27 cellular contexts compared by ENCODE assay signal in the genomic region with DNA sequence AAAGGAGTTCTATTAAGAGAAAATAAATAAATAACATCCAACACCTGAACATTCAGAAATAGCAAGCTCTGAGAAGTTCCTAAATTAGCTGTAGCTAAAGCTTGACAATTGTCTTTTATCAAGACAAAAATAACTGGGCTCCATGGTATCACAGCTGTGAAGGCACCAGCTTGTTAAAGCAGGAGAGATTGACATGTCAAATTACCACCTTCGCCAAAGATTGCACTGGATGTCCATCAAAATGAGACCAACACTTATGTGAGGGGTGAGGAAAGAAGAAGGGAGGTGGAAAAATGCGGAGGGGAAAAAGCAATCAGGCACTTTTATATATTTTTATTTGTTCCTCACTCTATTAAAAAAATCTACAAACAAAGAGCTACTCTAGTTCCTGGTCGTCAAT.
"Had no signal": no experiment of that assay in that cellular context is flagged by ENCODE, and none has a peak within 500 bp of the region (broad histone marks: within the 10 kb centered on the region; RNA-seq: fewer than 3 reads in every experiment).

No MANE protein-coding gene starts in this region.

- H3K4me1 ChIP-seq: neural progenitor cell, parathyroid adenoma, psoas muscle, right lobe of liver, sigmoid colon, thyroid gland, tibial nerve, upper lobe of left lung, vagina had no signal

- H3K27me3 ChIP-seq: neural progenitor cell, ovary, right lobe of liver, sigmoid colon, thyroid gland, tibial nerve, upper lobe of left lung, vagina had no signal

- H3K9me3 ChIP-seq: ovary, psoas muscle, right lobe of liver, thoracic aorta, thyroid gland, tibial nerve, upper lobe of left lung, vagina had no signal

- H3K4me2 ChIP-seq: neural progenitor cell had no signal

- H3K9ac ChIP-seq: neural progenitor cell, parathyroid adenoma had no signal

- DNase-seq: naive thymus-derived CD4-positive, alpha-beta T cell; natural killer cell; occipital lobe; ovary; posterior cingulate gyrus; psoas muscle; right cardiac atrium; right lobe of liver; sigmoid colon; small intestine; stimulated activated CD4-positive, alpha-beta T cell treated with anti-CD3 and anti-CD28 coated beads, Interleukin-15, amount 100 ng/mL, for 24 hours; stimulated activated CD4-positive, alpha-beta T cell treated with anti-CD3 and anti-CD28 coated beads, Interleukin-2, amount 100 ng/mL, for 24 hours; stimulated activated CD4-positive, alpha-beta T cell treated with anti-CD3 and anti-CD28 coated beads, Interleukin-2, amount 100 ng/mL, for 48 hours; stimulated activated CD4-positive, alpha-beta T cell treated with anti-CD3 and anti-CD28 coated beads, Interleukin-4, amount 100 ng/mL, for 24 hours; stimulated activated naive CD4-positive, alpha-beta T cell; stimulated activated naive CD8-positive, alpha-beta T cell treated with anti-CD3 and anti-CD28 coated beads, Interleukin-15, amount 100 ng/mL, for 72 hours; stimulated activated naive CD8-positive, alpha-beta T cell treated with anti-CD3 and anti-CD28 coated beads, Interleukin-15, Interleukin-2, amounts not matched to agents 100 U/mL and 50 U/mL, for 24 hours; substantia nigra; thyroid gland; trophoblast cell; upper lobe of left lung had no signal

- ATAC-seq: naive thymus-derived CD4-positive, alpha-beta T cell; natural killer cell; psoas muscle; right cardiac atrium; right lobe of liver; stimulated activated effector memory CD8-positive, alpha-beta T cell treated with anti-CD3 and anti-CD28 coated beads, Interleukin-12 subunit alpha, Interleukin-12 subunit beta, amount 100 ng/mL, for 72 hours; stimulated activated naive CD8-positive, alpha-beta T cell treated with anti-CD3 and anti-CD28 coated beads, Interleukin-15, amount 100 ng/mL, for 72 hours; stimulated activated naive CD8-positive, alpha-beta T cell treated with anti-CD3 and anti-CD28 coated beads, Interleukin-15, Interleukin-2, amounts not matched to agents 100 U/mL and 50 U/mL, for 24 hours had no signal

- H3K36me3 ChIP-seq: neural progenitor cell, ovary, right lobe of liver, sigmoid colon, thoracic aorta, thyroid gland, tibial nerve, upper lobe of left lung, vagina had no signal

- H3K27ac ChIP-seq: neural progenitor cell, ovary, parathyroid adenoma, psoas muscle, right lobe of liver, sigmoid colon, thoracic aorta, thyroid gland, tibial nerve, upper lobe of left lung, vagina had no signal

- H3K79me2 ChIP-seq: parathyroid adenoma had no signal

- H2AFZ ChIP-seq: neural progenitor cell, parathyroid adenoma had no signal

- H3K4me3 ChIP-seq: neural progenitor cell, ovary, psoas muscle, right lobe of liver, sigmoid colon, thoracic aorta, thyroid gland, tibial nerve, upper lobe of left lung, vagina had no signal
